19 cellular contexts compared by ENCODE assay signal in genomic region chr22:31103111-31103510, GRCh38. TPM values are rescaled to one million over a fixed set of nuclear protein-coding genes. Genes with fewer than 3 reads are reported as not detected.
DNase-seq lines count a peak whose midpoint lies in the region; ATAC-seq, FAIRE-seq and TF ChIP-seq lines count a peak whose summit lies in the region.
"Had no signal": no experiment of that assay in that cellular context is flagged by ENCODE, and none has a peak within 500 bp of the region (broad histone marks: within the 10 kb centered on the region; RNA-seq: fewer than 3 reads in every experiment).

No MANE protein-coding gene starts in this region.

- H3K9me3 ChIP-seq in astrocyte (ENCODE audit: insufficient read depth, low read depth, low read length), result no peaks in the 10 kb centered on the region
- no peaks in the 10 kb centered on the region for H3K9me3 ChIP-seq in lower lobe of right lung
- no peaks in the 10 kb centered on the region for H3K9me3 ChIP-seq in skeletal muscle tissue (ENCODE audit: control insufficient read depth in 3 of 3, low read length in 3 of 3)

- no peak for FAIRE-seq in astrocyte (lab: Jason Lieb, UNC)
- FAIRE-seq: colon, GM12878 had no signal

- H3K4me1 ChIP-seq in ACC112 (ENCODE audit: control insufficient read depth, insufficient read depth, low read length, unreplicated experiment), result peaks cover 30% of the 10 kb centered on the region
- peaks cover 31% of the 10 kb centered on the region for H3K4me1 ChIP-seq in astrocyte (ENCODE audit: insufficient read depth, low read length)
- H3K4me1 ChIP-seq in lower lobe of right lung, result peaks cover 8% of the 10 kb centered on the region
- peaks cover 22 to 81% (median 60%) of the 10 kb centered on the region in 3 donors for H3K4me1 ChIP-seq in skeletal muscle tissue (ENCODE audit: control insufficient read depth in 3 of 3, insufficient read depth in 3 of 3, low read length in 3 of 3)

- H3K27ac Mint-ChIP-seq in astrocyte (ENCODE audit: unreplicated experiment), result peak overlapping the region; percentile 95
- H3K27ac Mint-ChIP-seq: activated CD8-positive, alpha-beta T cell treated with anti-CD3 and anti-CD28 coated beads, Interleukin-2, amount 10 ng/mL, durations not matched to agents 7 days and 5 days; activated naive CD8-positive, alpha-beta T cell treated with anti-CD3 and anti-CD28 coated beads, Interleukin-2, amount 50 U/mL, for 24 hours; natural killer cell had no signal

- no peak for DNase-seq in astrocyte (ENCODE audit: low read depth)
- no peak for DNase-seq in lower lobe of right lung
- DNase-seq in T1000 (lab: John Stamatoyannopoulos, UW), result no peak
- DNase-seq: activated CD8-positive, alpha-beta T cell treated with anti-CD3 and anti-CD28 coated beads, Interleukin-2, amount 10 ng/mL, durations not matched to agents 7 days and 5 days; activated naive CD8-positive, alpha-beta T cell treated with anti-CD3 and anti-CD28 coated beads, Interleukin-2, amount 50 U/mL, for 24 hours; H7; hippocampal formation; natural killer cell; NCI-H526 treated with DMSO at 0.1 percent for 48 hours had no signal

- ATAC-seq in lower lobe of right lung (no peak), GM19328 (IDR thresholded peaks at IDR 0.05; ENCODE audit: unreplicated experiment) (no peak), HG02759 (IDR thresholded peaks at IDR 0.05; ENCODE audit: unreplicated experiment) (no peak), HG02870 (IDR thresholded peaks at IDR 0.05; ENCODE audit: unreplicated experiment) (no peak)
- ATAC-seq: activated CD8-positive, alpha-beta T cell treated with anti-CD3 and anti-CD28 coated beads, Interleukin-2, amount 10 ng/mL, durations not matched to agents 7 days and 5 days; activated naive CD8-positive, alpha-beta T cell treated with anti-CD3 and anti-CD28 coated beads, Interleukin-2, amount 50 U/mL, for 24 hours; GM12878; natural killer cell had no signal

- H3K4me1 Mint-ChIP-seq in astrocyte (ENCODE audit: low read depth, unreplicated experiment), result peaks cover 38% of the 10 kb centered on the region

- H3K9ac ChIP-seq in astrocyte (ENCODE audit: low read length) (no peak overlapping the region), skeletal muscle tissue (ENCODE audit: low read depth in 1 of 3, low read length in 3 of 3) (peak overlapping the region in 2 of 3 donors; percentile 46 to 70)

- no peaks in the 10 kb centered on the region for H3K27me3 ChIP-seq in ACC112 (ENCODE audit: insufficient read depth, low read length)
- H3K27me3 ChIP-seq in astrocyte (ENCODE audit: insufficient read depth, low read length), result no peaks in the 10 kb centered on the region
- H3K27me3 ChIP-seq in lower lobe of right lung (ENCODE audit: low read depth), result no peaks in the 10 kb centered on the region
- no peaks in the 10 kb centered on the region for H3K27me3 ChIP-seq in skeletal muscle tissue (ENCODE audit: control insufficient read depth in 3 of 3, insufficient read depth in 3 of 3, low read length in 3 of 3)

- no peak overlapping the region for H3K4me3 Mint-ChIP-seq in astrocyte (ENCODE audit: unreplicated experiment)
- H3K4me3 Mint-ChIP-seq: activated CD8-positive, alpha-beta T cell treated with anti-CD3 and anti-CD28 coated beads, Interleukin-2, amount 10 ng/mL, durations not matched to agents 7 days and 5 days; activated naive CD8-positive, alpha-beta T cell treated with anti-CD3 and anti-CD28 coated beads, Interleukin-2, amount 50 U/mL, for 24 hours; natural killer cell had no signal

- peaks cover 12% of the 10 kb centered on the region for H3K36me3 Mint-ChIP-seq in astrocyte (ENCODE audit: low read depth, unreplicated experiment)
- H3K36me3 Mint-ChIP-seq: natural killer cell had no signal

- TF ChIP-seq CTCF in astrocyte (IDR thresholded peaks at IDR 0.05; ENCODE audit: insufficient read depth, low read depth, low read length), result no peak
- TF ChIP-seq CTCF in lower lobe of right lung (IDR thresholded peaks at IDR 0.05), result no peak

- H3K4me3 ChIP-seq in ACC112 (ENCODE audit: low read depth, low read length) (no peak overlapping the region), astrocyte (ENCODE audit: insufficient read depth, low read depth, low read length) (no peak overlapping the region), lower lobe of right lung (no peak overlapping the region), skeletal muscle tissue (ENCODE audit: low read length in 3 of 3) (no peak overlapping the region)
- H3K4me3 ChIP-seq: GM12878, PC-9 had no signal

- H4K20me1 ChIP-seq in astrocyte (ENCODE audit: insufficient read depth, low read length), result peaks cover 72% of the 10 kb centered on the region

- H3K79me2 ChIP-seq in ACC112 (ENCODE audit: control insufficient read depth, insufficient read depth, low read length, unreplicated experiment) (peaks cover 10% of the 10 kb centered on the region), astrocyte (ENCODE audit: insufficient read depth, low read length) (peaks cover 27% of the 10 kb centered on the region)

- H3K9me3 Mint-ChIP-seq in astrocyte (ENCODE audit: unreplicated experiment), result no peaks in the 10 kb centered on the region
- H3K9me3 Mint-ChIP-seq: activated naive CD8-positive, alpha-beta T cell treated with anti-CD3 and anti-CD28 coated beads, Interleukin-2, amount 50 U/mL, for 24 hours; natural killer cell had no signal

- H3K27ac ChIP-seq in ACC112 (ENCODE audit: low read depth, low read length), result peak overlapping the region; percentile 91
- peak overlapping the region; percentile 46 for H3K27ac ChIP-seq in astrocyte (ENCODE audit: low read depth, low read length)
- H3K27ac ChIP-seq in lower lobe of right lung, result peak overlapping the region; percentile 36
- peak overlapping the region; percentile 85 for H3K27ac ChIP-seq in skeletal muscle tissue (ENCODE audit: low read depth, low read length)
- H3K27ac ChIP-seq: PC-9, VCaP had no signal

- H2AFZ ChIP-seq in ACC112 (ENCODE audit: low read length, unreplicated experiment) (no peak overlapping the region), astrocyte (ENCODE audit: low read depth, low read length) (no peak overlapping the region)
- H2AFZ ChIP-seq: PC-9 had no signal

- H3K4me2 ChIP-seq in astrocyte (ENCODE audit: low read length), result no peak overlapping the region
- H3K4me2 ChIP-seq: PC-9 had no signal

- intact Hi-C loops in lower lobe of right lung (cut with DNase I), result no loop called here

- H3K27me3 Mint-ChIP-seq in astrocyte (ENCODE audit: low read depth, unreplicated experiment), result no peaks in the 10 kb centered on the region

- H3K36me3 ChIP-seq in ACC112 (ENCODE audit: insufficient read depth, low read length) (0 out of 2 replicates have a peak, but pooled peaks cover 3% of the 10 kb centered on the region), astrocyte (ENCODE audit: insufficient read depth, low read length) (peaks cover 23% of the 10 kb centered on the region), lower lobe of right lung (peaks cover 34% of the 10 kb centered on the region), skeletal muscle tissue (ENCODE audit: control insufficient read depth in 3 of 3, insufficient read depth in 3 of 3, low read length in 3 of 3) (peaks cover 41 to 51% (median 48%) of the 10 kb centered on the region in 3 donors)

RNA-seq across cellular contexts. Expression of gene SELENOM, which starts 4.3 kb away (rescaled TPM):
- total RNA-seq in astrocyte, result 157 and 205 TPM in 2 replicates
- 86.8 TPM for total RNA-seq in lower lobe of right lung
- 16.2 TPM for total RNA-seq in skeletal muscle tissue

RNA-seq across cellular contexts. Expression of gene INPP5J, which starts 19.7 kb away (rescaled TPM):
- total RNA-seq in astrocyte, result 3.0 and 3.3 TPM in 2 replicates
- 4.6 TPM for total RNA-seq in lower lobe of right lung
- not detected for total RNA-seq in skeletal muscle tissue
- total RNA-seq: activated CD8-positive, alpha-beta T cell treated with anti-CD3 and anti-CD28 coated beads, Interleukin-2, amount 10 ng/mL, durations not matched to agents 7 days and 5 days; natural killer cell had no signal

RNA-seq across cellular contexts. Expression of gene SMTN, which starts 22.0 kb away (rescaled TPM):
- total RNA-seq in astrocyte (97.5 and 98.9 TPM in 2 replicates), lower lobe of right lung (44.8 TPM), skeletal muscle tissue (57.9 TPM)

RNA-seq across cellular contexts. Expression of gene PLA2G3, which starts 37.2 kb away (rescaled TPM):
- total RNA-seq in astrocyte (not detected in 2 replicates), lower lobe of right lung (5.0 TPM), skeletal muscle tissue (not detected)
- total RNA-seq: activated CD8-positive, alpha-beta T cell treated with anti-CD3 and anti-CD28 coated beads, Interleukin-2, amount 10 ng/mL, durations not matched to agents 7 days and 5 days; GM12878; natural killer cell; PC-9; sciatic nerve had no signal

RNA-seq across cellular contexts. Expression of gene RNF185, which starts 56.9 kb away (rescaled TPM):
- 28.9 and 29.3 TPM in 2 replicates for total RNA-seq in astrocyte
- 32.4 TPM for total RNA-seq in lower lobe of right lung
- total RNA-seq in skeletal muscle tissue, result 17.2 TPM

Comparison
In these comparisons a context has a peak if more than half of its experiments do, and no peak if none do; other contexts are left out.
1. H3K27ac ChIP-seq: peak in every context shown above with its lines; median percentile 91 in ACC112; 85 in skeletal muscle tissue; 46 in astrocyte; 36 in lower lobe of right lung.